In genomic region chr16:24999856-25000447, GRCh38 we compare ENCODE assay signal across 1 cellular context.
TF ChIP-seq lines count a peak whose summit lies in the region.

No MANE protein-coding gene starts in this region.

TF ChIP-seq in K562, 482 proteins besides CTCF, POLR2A, EP300 and RAD21 (continued from another document):
- no peak for TF ChIP-seq HMBOX1 (IDR thresholded peaks at IDR 0.05)
- no peak for TF ChIP-seq ATF1 (CRISPR knock-in tag; IDR thresholded peaks at IDR 0.05)
- TF ChIP-seq ATF1 (tag; IDR thresholded peaks at IDR 0.05): 0 out of 2 replicates have a peak, but pooled peaks have one; percentile 20
- TF ChIP-seq NRF1 (conservative IDR thresholded peaks at IDR 0.05 in 1 of 2, IDR thresholded peaks at IDR 0.05 in 1 of 2): 0 out of 4 replicates have a peak, but pooled peaks of 1 of the 2 experiments have one; percentile 20
- 0 out of 2 replicates have a peak, but pooled peaks have one; percentile 24 for TF ChIP-seq JUN (IDR thresholded peaks at IDR 0.05; ENCODE audit: borderline replicate concordance, low read depth, low read length)
- no peak for TF ChIP-seq JUN (CRISPR knock-in tag; IDR thresholded peaks at IDR 0.05; ENCODE audit: borderline replicate concordance)
- no peak for TF ChIP-seq HCFC1 (IDR thresholded peaks at IDR 0.05; ENCODE audit: low read depth, low read length)
- TF ChIP-seq LCOR (CRISPR knock-in tag; IDR thresholded peaks at IDR 0.05): no peak
- TF ChIP-seq TFAM (CRISPR knock-in tag; conservative IDR thresholded peaks at IDR 0.05): no peak
- TF ChIP-seq ATF7 (IDR thresholded peaks at IDR 0.05): 0 out of 2 replicates have a peak, but pooled peaks have one; percentile 15
- TF ChIP-seq HES1 (IDR thresholded peaks at IDR 0.05; ENCODE audit: low read depth): no peak
- TF ChIP-seq HLTF (IDR thresholded peaks at IDR 0.05): no peak
